ENCODE assay signal across 1 cellular context in the genomic region with DNA sequence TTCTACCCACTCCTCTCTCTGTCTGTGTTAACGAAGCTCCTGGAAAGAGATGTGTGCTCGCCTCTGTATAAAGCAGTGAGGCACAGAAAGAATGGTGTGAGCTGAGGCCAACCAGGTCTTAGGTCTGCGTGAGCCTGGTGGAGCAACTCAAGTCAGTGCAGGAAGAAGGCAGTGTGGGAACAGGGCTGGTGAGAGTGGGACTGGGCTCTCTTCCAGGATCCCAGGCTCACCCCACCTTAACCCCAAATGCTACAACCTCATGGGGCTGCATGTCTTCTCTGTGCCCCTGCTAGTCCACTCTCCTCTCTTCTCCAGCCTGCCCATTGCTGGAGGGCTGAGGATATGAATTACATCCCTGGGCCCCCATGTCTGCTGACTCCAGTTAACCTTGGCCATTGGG.
TF ChIP-seq lines count a peak whose summit lies in the region.

No MANE protein-coding gene starts in this region.

TF ChIP-seq in WTC11, 78 proteins besides CTCF, POLR2A, EP300 and RAD21 (continued from another document):
- no peak for TF ChIP-seq ZNF281 (CRISPR knock-in tag; IDR thresholded peaks at IDR 0.05)
- no peak for TF ChIP-seq OVOL2 (CRISPR knock-in tag; IDR thresholded peaks at IDR 0.05; ENCODE audit: borderline replicate concordance)
- no peak for TF ChIP-seq HMGXB4 (CRISPR knock-in tag; IDR thresholded peaks at IDR 0.05)
- no peak for TF ChIP-seq KAT7 (CRISPR knock-in tag; IDR thresholded peaks at IDR 0.05; ENCODE audit: borderline replicate concordance)
- TF ChIP-seq, protein P1, sequence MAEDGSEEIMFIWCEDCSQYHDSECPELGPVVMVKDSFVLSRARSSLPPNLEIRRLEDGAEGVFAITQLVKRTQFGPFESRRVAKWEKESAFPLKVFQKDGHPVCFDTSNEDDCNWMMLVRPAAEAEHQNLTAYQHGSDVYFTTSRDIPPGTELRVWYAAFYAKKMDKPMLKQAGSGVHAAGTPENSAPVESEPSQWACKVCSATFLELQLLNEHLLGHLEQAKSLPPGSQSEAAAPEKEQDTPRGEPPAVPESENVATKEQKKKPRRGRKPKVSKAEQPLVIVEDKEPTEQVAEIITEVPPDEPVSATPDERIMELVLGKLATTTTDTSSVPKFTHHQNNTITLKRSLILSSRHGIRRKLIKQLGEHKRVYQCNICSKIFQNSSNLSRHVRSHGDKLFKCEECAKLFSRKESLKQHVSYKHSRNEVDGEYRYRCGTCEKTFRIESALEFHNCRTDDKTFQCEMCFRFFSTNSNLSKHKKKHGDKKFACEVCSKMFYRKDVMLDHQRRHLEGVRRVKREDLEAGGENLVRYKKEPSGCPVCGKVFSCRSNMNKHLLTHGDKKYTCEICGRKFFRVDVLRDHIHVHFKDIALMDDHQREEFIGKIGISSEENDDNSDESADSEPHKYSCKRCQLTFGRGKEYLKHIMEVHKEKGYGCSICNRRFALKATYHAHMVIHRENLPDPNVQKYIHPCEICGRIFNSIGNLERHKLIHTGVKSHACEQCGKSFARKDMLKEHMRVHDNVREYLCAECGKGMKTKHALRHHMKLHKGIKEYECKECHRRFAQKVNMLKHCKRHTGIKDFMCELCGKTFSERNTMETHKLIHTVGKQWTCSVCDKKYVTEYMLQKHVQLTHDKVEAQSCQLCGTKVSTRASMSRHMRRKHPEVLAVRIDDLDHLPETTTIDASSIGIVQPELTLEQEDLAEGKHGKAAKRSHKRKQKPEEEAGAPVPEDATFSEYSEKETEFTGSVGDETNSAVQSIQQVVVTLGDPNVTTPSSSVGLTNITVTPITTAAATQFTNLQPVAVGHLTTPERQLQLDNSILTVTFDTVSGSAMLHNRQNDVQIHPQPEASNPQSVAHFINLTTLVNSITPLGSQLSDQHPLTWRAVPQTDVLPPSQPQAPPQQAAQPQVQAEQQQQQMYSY (CRISPR knock-in tag; IDR thresholded peaks at IDR 0.05): no peak
- no peak for TF ChIP-seq ZNF425 (CRISPR knock-in tag; conservative IDR thresholded peaks at IDR 0.05)
- TF ChIP-seq, protein P2, sequence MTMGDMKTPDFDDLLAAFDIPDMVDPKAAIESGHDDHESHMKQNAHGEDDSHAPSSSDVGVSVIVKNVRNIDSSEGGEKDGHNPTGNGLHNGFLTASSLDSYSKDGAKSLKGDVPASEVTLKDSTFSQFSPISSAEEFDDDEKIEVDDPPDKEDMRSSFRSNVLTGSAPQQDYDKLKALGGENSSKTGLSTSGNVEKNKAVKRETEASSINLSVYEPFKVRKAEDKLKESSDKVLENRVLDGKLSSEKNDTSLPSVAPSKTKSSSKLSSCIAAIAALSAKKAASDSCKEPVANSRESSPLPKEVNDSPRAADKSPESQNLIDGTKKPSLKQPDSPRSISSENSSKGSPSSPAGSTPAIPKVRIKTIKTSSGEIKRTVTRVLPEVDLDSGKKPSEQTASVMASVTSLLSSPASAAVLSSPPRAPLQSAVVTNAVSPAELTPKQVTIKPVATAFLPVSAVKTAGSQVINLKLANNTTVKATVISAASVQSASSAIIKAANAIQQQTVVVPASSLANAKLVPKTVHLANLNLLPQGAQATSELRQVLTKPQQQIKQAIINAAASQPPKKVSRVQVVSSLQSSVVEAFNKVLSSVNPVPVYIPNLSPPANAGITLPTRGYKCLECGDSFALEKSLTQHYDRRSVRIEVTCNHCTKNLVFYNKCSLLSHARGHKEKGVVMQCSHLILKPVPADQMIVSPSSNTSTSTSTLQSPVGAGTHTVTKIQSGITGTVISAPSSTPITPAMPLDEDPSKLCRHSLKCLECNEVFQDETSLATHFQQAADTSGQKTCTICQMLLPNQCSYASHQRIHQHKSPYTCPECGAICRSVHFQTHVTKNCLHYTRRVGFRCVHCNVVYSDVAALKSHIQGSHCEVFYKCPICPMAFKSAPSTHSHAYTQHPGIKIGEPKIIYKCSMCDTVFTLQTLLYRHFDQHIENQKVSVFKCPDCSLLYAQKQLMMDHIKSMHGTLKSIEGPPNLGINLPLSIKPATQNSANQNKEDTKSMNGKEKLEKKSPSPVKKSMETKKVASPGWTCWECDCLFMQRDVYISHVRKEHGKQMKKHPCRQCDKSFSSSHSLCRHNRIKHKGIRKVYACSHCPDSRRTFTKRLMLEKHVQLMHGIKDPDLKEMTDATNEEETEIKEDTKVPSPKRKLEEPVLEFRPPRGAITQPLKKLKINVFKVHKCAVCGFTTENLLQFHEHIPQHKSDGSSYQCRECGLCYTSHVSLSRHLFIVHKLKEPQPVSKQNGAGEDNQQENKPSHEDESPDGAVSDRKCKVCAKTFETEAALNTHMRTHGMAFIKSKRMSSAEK (CRISPR knock-in tag; IDR thresholded peaks at IDR 0.05; ENCODE audit: borderline replicate concordance): no peak
- TF ChIP-seq, protein P3, sequence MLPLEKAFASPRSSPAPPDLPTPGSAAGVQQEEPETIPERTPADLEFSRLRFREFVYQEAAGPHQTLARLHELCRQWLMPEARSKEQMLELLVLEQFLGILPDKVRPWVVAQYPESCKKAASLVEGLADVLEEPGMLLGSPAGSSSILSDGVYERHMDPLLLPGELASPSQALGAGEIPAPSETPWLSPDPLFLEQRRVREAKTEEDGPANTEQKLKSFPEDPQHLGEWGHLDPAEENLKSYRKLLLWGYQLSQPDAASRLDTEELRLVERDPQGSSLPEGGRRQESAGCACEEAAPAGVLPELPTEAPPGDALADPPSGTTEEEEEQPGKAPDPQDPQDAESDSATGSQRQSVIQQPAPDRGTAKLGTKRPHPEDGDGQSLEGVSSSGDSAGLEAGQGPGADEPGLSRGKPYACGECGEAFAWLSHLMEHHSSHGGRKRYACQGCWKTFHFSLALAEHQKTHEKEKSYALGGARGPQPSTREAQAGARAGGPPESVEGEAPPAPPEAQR (CRISPR knock-in tag; IDR thresholded peaks at IDR 0.05): no peak
- TF ChIP-seq, protein P4, sequence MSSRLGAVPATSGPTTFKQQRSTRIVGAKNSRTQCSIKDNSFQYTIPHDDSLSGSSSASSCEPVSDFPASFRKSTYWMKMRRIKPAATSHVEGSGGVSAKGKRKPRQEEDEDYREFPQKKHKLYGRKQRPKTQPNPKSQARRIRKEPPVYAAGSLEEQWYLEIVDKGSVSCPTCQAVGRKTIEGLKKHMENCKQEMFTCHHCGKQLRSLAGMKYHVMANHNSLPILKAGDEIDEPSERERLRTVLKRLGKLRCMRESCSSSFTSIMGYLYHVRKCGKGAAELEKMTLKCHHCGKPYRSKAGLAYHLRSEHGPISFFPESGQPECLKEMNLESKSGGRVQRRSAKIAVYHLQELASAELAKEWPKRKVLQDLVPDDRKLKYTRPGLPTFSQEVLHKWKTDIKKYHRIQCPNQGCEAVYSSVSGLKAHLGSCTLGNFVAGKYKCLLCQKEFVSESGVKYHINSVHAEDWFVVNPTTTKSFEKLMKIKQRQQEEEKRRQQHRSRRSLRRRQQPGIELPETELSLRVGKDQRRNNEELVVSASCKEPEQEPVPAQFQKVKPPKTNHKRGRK (CRISPR knock-in tag; IDR thresholded peaks at IDR 0.05; ENCODE audit: borderline replicate concordance): no peak
- TF ChIP-seq PREB (CRISPR knock-in tag; IDR thresholded peaks at IDR 0.05; ENCODE audit: borderline replicate concordance): no peak
- no peak for TF ChIP-seq IRF2 (CRISPR knock-in tag; IDR thresholded peaks at IDR 0.05; ENCODE audit: borderline replicate concordance, low read depth)
TF ChIP-seq in WTC11: peak in this region for 0.
